Comparison of ENCODE assay signal across 11 cellular contexts in the genomic region with DNA sequence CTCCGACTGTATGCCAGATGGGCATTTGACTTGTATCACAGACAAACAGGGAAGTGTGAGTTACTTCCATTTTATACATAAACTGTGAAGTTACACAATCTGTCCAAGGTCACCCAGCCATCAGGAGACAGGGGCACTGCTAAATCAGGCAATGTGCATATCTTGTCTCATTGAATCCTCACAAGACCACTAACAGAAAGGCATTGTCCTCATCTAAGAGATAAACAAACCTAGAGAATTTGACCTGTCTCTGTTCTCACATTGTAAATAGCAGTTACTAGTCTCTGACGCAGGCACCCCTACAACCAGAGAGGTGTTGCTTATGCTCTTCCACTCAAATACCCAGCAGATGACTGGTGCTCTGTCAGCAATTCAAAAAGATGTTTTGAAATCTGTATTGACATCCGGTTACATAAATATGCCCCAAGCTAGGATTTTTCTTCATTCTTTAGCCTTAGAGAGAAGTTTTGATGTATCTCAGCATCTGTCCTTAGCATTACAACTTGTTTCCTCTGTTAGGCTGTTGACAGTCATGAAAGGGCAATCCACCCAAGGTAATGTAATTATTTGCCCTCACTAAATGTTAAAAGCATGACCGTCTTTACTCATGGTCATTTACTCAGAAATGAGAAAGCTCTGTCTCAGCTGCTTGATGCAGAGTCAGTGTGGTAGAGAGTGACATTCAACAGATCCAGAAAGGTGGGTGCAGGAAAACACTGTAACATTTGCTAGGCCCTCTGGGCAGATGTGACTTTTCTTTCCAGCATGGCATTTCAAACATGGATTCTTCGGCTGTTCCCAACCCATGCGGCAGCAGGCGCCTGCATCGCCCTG. TPM values are rescaled to one million over a fixed set of nuclear protein-coding genes. Genes with fewer than 3 reads are reported as not detected.
DNase-seq lines count a peak whose midpoint lies in the region; ATAC-seq and TF ChIP-seq lines count a peak whose summit lies in the region.
"Had no signal": no experiment of that assay in that cellular context is flagged by ENCODE, and none has a peak within 500 bp of the region (broad histone marks: within the 10 kb centered on the region; RNA-seq: fewer than 3 reads in every experiment).

No MANE protein-coding gene starts in this region.

- no peaks in the 10 kb centered on the region for H3K9me3 Mint-ChIP-seq in HFFc6
- H3K9me3 Mint-ChIP-seq in glutamatergic neuron (ENCODE audit: unreplicated experiment) = no peaks in the 10 kb centered on the region

- H3K27ac ChIP-seq in RWPE2 (ENCODE audit: poor library complexity, severe bottlenecking) = peak overlapping the region; percentile 55
- no peak overlapping the region for H3K27ac ChIP-seq in ovary
- H3K27ac ChIP-seq: cardiac muscle cell had no signal

- H3K4me3 ChIP-seq in RWPE2 (ENCODE audit: severe bottlenecking) (no peak overlapping the region), ovary (no peak overlapping the region)
- H3K4me3 ChIP-seq: cardiac muscle cell had no signal

- H3K27ac Mint-ChIP-seq in HFFc6 (peak overlapping the region; percentile 66), glutamatergic neuron (ENCODE audit: unreplicated experiment) (peak overlapping the region; percentile 9)

- 86 to 92% (median 89%) methylated on average over 8 of the region's 8 CpGs for WGBS in ovary, 3 donors

- H3K27me3 Mint-ChIP-seq in HFFc6 (ENCODE audit: insufficient read depth) = no peaks in the 10 kb centered on the region; the same call in 1 of the 2 replicates
- no peaks in the 10 kb centered on the region for H3K27me3 Mint-ChIP-seq in glutamatergic neuron (ENCODE audit: unreplicated experiment)

- H3K27me3 ChIP-seq in RWPE2 (ENCODE audit: insufficient read depth, poor library complexity, severe bottlenecking) (no peaks in the 10 kb centered on the region), ovary (no peaks in the 10 kb centered on the region)
- H3K27me3 ChIP-seq: cardiac muscle cell had no signal

- ATAC-seq in RWPE2 (ENCODE audit: low read depth) (peak; percentile 90), sciatic nerve (peak; percentile 61), GM18861 (IDR thresholded peaks at IDR 0.05; ENCODE audit: unreplicated experiment) (no peak)

- DNase-seq in HFFc6 = peak; percentile 53
- no peak for DNase-seq in RWPE2 (ENCODE audit: low spot score)
- DNase-seq in glutamatergic neuron = no peak
- DNase-seq in sciatic nerve (ENCODE audit: low spot score) = no peak
- DNase-seq in ovary = no peak
- no peak for DNase-seq in inferior parietal cortex (ENCODE audit: extremely low spot score)
- DNase-seq in NCI-H1694 (lab: John Stamatoyannopoulos, UW) = no peak
- DNase-seq: activated CD8-positive, alpha-beta memory T cell treated with anti-CD3 and anti-CD28 coated beads for 24 hours; DMS53 had no signal

- peaks cover 2% of the 10 kb centered on the region for H3K9me3 ChIP-seq in RWPE2 (ENCODE audit: severe bottlenecking)
- H3K9me3 ChIP-seq in ovary = no peaks in the 10 kb centered on the region

- TF ChIP-seq CTCF in HFFc6 (IDR thresholded peaks at IDR 0.05) (no peak), RWPE2 (IDR thresholded peaks at IDR 0.05; ENCODE audit: poor library complexity, severe bottlenecking) (no peak), glutamatergic neuron (IDR thresholded peaks at IDR 0.05; ENCODE audit: partially characterized antibody, unreplicated experiment) (no peak), ovary (IDR thresholded peaks at IDR 0.05) (no peak)

- H3K4me3 Mint-ChIP-seq in HFFc6 (0 out of 2 replicates have a peak overlapping the region, but pooled peaks have one; percentile 19), glutamatergic neuron (ENCODE audit: unreplicated experiment) (no peak overlapping the region)

- no peaks in the 10 kb centered on the region for H3K36me3 ChIP-seq in RWPE2 (ENCODE audit: low read depth)
- H3K36me3 ChIP-seq in ovary = no peaks in the 10 kb centered on the region
- H3K36me3 ChIP-seq: cardiac muscle cell had no signal

- no peak for TF ChIP-seq EP300 in ovary (IDR thresholded peaks at IDR 0.05)

- H3K4me1 ChIP-seq in RWPE2 (ENCODE audit: insufficient read depth, poor library complexity, severe bottlenecking) = peaks cover 23% of the 10 kb centered on the region
- peaks cover 3% of the 10 kb centered on the region for H3K4me1 ChIP-seq in ovary (ENCODE audit: insufficient read depth)

- H3K4me1 Mint-ChIP-seq in HFFc6 (ENCODE audit: low read depth) (peaks cover 55% of the 10 kb centered on the region), glutamatergic neuron (ENCODE audit: low read depth, unreplicated experiment) (peaks cover 14% of the 10 kb centered on the region)

- H3K36me3 Mint-ChIP-seq in HFFc6 (ENCODE audit: low read depth) = no peaks in the 10 kb centered on the region
- no peaks in the 10 kb centered on the region for H3K36me3 Mint-ChIP-seq in glutamatergic neuron (ENCODE audit: unreplicated experiment)

- intact Hi-C loops in sciatic nerve (cut with DNase I) (no loop called here), ovary (cut with DNase I) (no loop called here)

- no peak for TF ChIP-seq POLR2A in ovary (IDR thresholded peaks at IDR 0.05)

RNA-seq across cellular contexts. Expression of a gene that starts 51.9 kb away (rescaled TPM):
- 10 to 100 TPM; 14.7 to 19.8 (median 17.2) TPM for total RNA-seq in HFFc6 (2021; fragmentation: NEBNext Ultra II Directional; extraction: Animal tissue kit (Norgen Biotek cat#: 25700))
- total RNA-seq in glutamatergic neuron (ENCODE audit: unreplicated experiment) (57.8 TPM), sciatic nerve (26.3 TPM), ovary (10 to 100 TPM; 17.1 to 24.7 (median 21.8) TPM)
- 10 to 100 TPM; 10.9 to 24.4 TPM for polyA plus RNA-seq in ovary
